ENCODE assay signal across 22 cellular contexts in the genomic region with DNA sequence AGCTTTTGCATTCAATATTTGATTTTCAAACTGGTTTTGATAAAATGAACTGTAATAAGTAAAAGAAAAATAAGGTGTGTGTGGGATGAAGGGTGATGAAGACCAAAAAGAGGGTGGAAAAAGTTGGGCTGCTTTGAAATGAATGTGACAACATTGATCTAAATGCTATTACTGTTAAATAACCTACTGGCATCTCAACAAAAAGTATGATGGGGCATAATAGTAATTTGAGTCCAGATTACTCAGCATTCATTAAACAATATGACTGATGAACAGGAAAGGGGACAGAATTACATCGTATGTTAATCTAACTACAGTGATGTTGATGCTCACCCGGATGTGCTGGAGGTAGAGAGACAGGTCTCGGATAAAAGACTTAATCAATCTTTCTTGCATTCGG.
DNase-seq lines count a peak whose midpoint lies in the region; ATAC-seq, FAIRE-seq and TF ChIP-seq lines count a peak whose summit lies in the region.
"Had no signal": no experiment of that assay in that cellular context is flagged by ENCODE, and none has a peak within 500 bp of the region (broad histone marks: within the 10 kb centered on the region; RNA-seq: fewer than 3 reads in every experiment).

No MANE protein-coding gene starts in this region.

- H3K79me2 ChIP-seq in GM23248 (ENCODE audit: insufficient read depth): peaks cover 39% of the 10 kb centered on the region

- H3K9me3 Mint-ChIP-seq in HFFc6: no peaks in the 10 kb centered on the region
- H3K9me3 Mint-ChIP-seq: CD4-positive, alpha-beta T cell; CD8-positive, alpha-beta T cell had no signal

- no peak overlapping the region for H3K27ac ChIP-seq in GM23248
- peak overlapping the region; percentile 53 for H3K27ac ChIP-seq in VCaP
- H3K27ac ChIP-seq: 22Rv1; A549; BLaER1 treated with 17β-estradiol and CSF1 and Interleukin-3, amounts not matched to agents 10 nM and 100 nM had no signal

- H3K4me3 Mint-ChIP-seq in HFFc6: no peak overlapping the region
- H3K4me3 Mint-ChIP-seq: B cell; CD4-positive, alpha-beta T cell; CD8-positive, alpha-beta T cell had no signal

- DNase-seq in D721Med (ENCODE audit: insufficient read length, low spot score) (no peak), GM23248 (peak; percentile 14), HFFc6 (no peak), DMS53 (lab: John Stamatoyannopoulos, UW) (no peak), G401 (ENCODE audit: low spot score) (no peak)
- DNase-seq: AML-193; Caco-2; Calu3; CD4-positive, alpha-beta T cell; CD8-positive, alpha-beta T cell; DMS 273 treated with DMSO at 0.1 percent for 48 hours; DMS153; DMS79 treated with DMSO at 0.1 percent for 48 hours; GDM1 had no signal

- 0 out of 2 replicates have a peak, but pooled peaks cover under 1% of the 10 kb centered on the region for H3K4me1 ChIP-seq in GM23248 (ENCODE audit: insufficient read depth)
- H3K4me1 ChIP-seq: A549; BLaER1 treated with 17β-estradiol and CSF1 and Interleukin-3, amounts not matched to agents 10 nM and 100 nM; Caco-2 had no signal

- H3K9me3 ChIP-seq in GM23248 (ENCODE audit: low read depth): no peaks in the 10 kb centered on the region
- H3K9me3 ChIP-seq: A549, Caco-2 had no signal

- H3K36me3 ChIP-seq in GM23248 (ENCODE audit: low read depth): peaks cover 59% of the 10 kb centered on the region

- no peak overlapping the region for H2AFZ ChIP-seq in GM23248

- 95 to 98% methylated on average over 4 of the region's 4 CpGs for WGBS in GM23248 (ENCODE audit: low coverage in 1 of 2, low lambda C conversion rate in 2 of 2, missing lambda C conversion rate in 2 of 2), 2 experiments

- peak overlapping the region; percentile 1; the same call in 1 of the 2 replicates for H3K27ac Mint-ChIP-seq in HFFc6
- H3K27ac Mint-ChIP-seq: B cell; CD4-positive, alpha-beta T cell; CD8-positive, alpha-beta T cell had no signal

- H3K4me3 ChIP-seq in GM23248: no peak overlapping the region
- H3K4me3 ChIP-seq: A549; BLaER1 treated with 17β-estradiol and CSF1 and Interleukin-3, amounts not matched to agents 10 nM and 100 nM; GM12878 had no signal

- no peak for TF ChIP-seq CTCF in D721Med (IDR thresholded peaks at IDR 0.05; ENCODE audit: insufficient read depth, missing control alignments)
- no peak for TF ChIP-seq CTCF in HFFc6 (IDR thresholded peaks at IDR 0.05)
- no peak for TF ChIP-seq CTCF in VCaP (conservative IDR thresholded peaks at IDR 0.05)

- ATAC-seq in GM18519 (IDR thresholded peaks at IDR 0.05; ENCODE audit: low FRiP score, unreplicated experiment): no peak
- ATAC-seq in HG03520 (IDR thresholded peaks at IDR 0.05; ENCODE audit: unreplicated experiment): no peak
- ATAC-seq: A549; CD8-positive, alpha-beta T cell; GM12878 had no signal

- H3K27me3 Mint-ChIP-seq in HFFc6 (ENCODE audit: insufficient read depth): peaks cover 3% of the 10 kb centered on the region; the same call in 1 of the 2 replicates
- H3K27me3 Mint-ChIP-seq: B cell; CD4-positive, alpha-beta T cell had no signal

- H4K20me1 ChIP-seq in GM23248 (ENCODE audit: insufficient read depth): no peaks in the 10 kb centered on the region
- H4K20me1 ChIP-seq: BLaER1 treated with 17β-estradiol and CSF1 and Interleukin-3, amounts not matched to agents 10 nM and 100 nM had no signal

- H3K9ac ChIP-seq in GM23248: no peak overlapping the region
- H3K9ac ChIP-seq: BLaER1 treated with 17β-estradiol and CSF1 and Interleukin-3, amounts not matched to agents 10 nM and 100 nM had no signal

- H3K4me2 ChIP-seq in GM23248 (ENCODE audit: unreplicated experiment): no peak overlapping the region
- H3K4me2 ChIP-seq: A549; BLaER1 treated with 17β-estradiol and CSF1 and Interleukin-3, amounts not matched to agents 10 nM and 100 nM had no signal

- peaks cover 16% of the 10 kb centered on the region for H3F3A ChIP-seq in GM23248 (ENCODE audit: insufficient read depth)

- peaks cover 9% of the 10 kb centered on the region for H3K4me1 Mint-ChIP-seq in HFFc6 (ENCODE audit: low read depth)
- H3K4me1 Mint-ChIP-seq: B cell had no signal

- in situ Hi-C loops in GM23248 (cut with MboI): no loop called here
- in situ Hi-C loops in G401 (cut with HindIII; ENCODE audit: low sequenced_read_pairs): no loop called here

- no peaks in the 10 kb centered on the region for H3K9me2 ChIP-seq in GM23248 (ENCODE audit: insufficient read depth)

- FAIRE-seq in D721Med (lab: Jason Lieb, UNC): peak; percentile 63
- FAIRE-seq: A549, GM12878 had no signal

- H3K27me3 ChIP-seq in GM23248 (replicated peaks; ENCODE audit: insufficient read depth): no peaks in the 10 kb centered on the region
- H3K27me3 ChIP-seq: BLaER1 treated with 17β-estradiol and CSF1 and Interleukin-3, amounts not matched to agents 10 nM and 100 nM had no signal

- H3K36me3 Mint-ChIP-seq in HFFc6 (ENCODE audit: low read depth): peaks cover 54% of the 10 kb centered on the region
